9 cellular contexts compared by ENCODE assay signal in the genomic region with DNA sequence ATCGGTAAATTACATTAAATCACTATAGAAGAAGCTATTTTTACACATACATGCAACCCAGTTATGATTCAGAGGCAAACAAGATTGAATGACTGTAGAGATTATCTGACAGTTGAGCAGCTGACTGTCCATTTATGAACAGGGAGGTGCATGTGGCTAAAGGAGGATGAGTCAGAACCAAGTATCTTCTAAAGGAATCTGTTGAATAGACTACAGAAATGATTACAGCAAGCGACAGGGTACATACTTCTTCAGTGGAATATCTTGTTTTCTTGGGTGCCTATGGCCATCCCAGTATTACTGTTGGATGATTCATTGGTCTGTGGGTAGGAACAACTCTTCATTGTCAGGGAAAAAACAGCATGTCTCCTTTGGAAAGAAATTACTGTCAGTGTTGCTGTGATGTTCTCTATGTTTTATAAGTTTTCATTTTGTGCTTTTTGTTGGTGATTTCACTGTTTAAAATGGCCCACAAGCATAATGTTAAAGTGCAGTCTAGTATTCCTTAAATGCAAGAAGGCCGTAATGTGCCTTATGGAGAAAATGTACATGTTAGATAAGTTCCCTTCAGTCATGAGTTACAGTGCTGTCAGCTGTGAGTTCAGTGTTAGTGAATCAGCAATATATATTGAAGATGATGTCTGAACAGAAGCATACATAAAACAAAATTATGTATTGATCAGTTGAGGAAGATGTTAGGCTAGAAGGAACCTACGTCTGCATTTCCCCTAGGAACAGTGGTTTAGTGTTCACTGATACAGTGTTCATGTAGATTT. TPM values are rescaled to one million over a fixed set of nuclear protein-coding genes. Genes with fewer than 3 reads are reported as not detected.
DNase-seq lines count a peak whose midpoint lies in the region; ATAC-seq and TF ChIP-seq lines count a peak whose summit lies in the region.
"Had no signal": no experiment of that assay in that cellular context is flagged by ENCODE, and none has a peak within 500 bp of the region (broad histone marks: within the 10 kb centered on the region; RNA-seq: fewer than 3 reads in every experiment).

No MANE protein-coding gene starts in this region.

- H3K27me3 ChIP-seq in brain microvascular endothelial cell (replicated peaks) (no peaks in the 10 kb centered on the region), body of pancreas (no peaks in the 10 kb centered on the region)

- TF ChIP-seq POLR2A in body of pancreas (IDR thresholded peaks at IDR 0.05): no peak

- H3K4me3 ChIP-seq in brain microvascular endothelial cell (ENCODE audit: low read depth, low read length) (no peak overlapping the region), body of pancreas (no peak overlapping the region)

- ATAC-seq in GM18498 (IDR thresholded peaks at IDR 0.05; ENCODE audit: unreplicated experiment) (peak; percentile 45), HG02840 (IDR thresholded peaks at IDR 0.05; ENCODE audit: low FRiP score, unreplicated experiment) (no peak), body of pancreas (no peak)

- WGBS in body of pancreas, 2 donors: 91 to 93% methylated on average over 4 of the region's 4 CpGs

- H3K27ac ChIP-seq in brain microvascular endothelial cell: peak overlapping the region; percentile 77
- H3K27ac ChIP-seq in body of pancreas: no peak overlapping the region
- H3K27ac ChIP-seq: KMS-11 had no signal

- peaks cover 7% of the 10 kb centered on the region for H3K4me1 ChIP-seq in body of pancreas

- H3K9me3 ChIP-seq in body of pancreas: no peaks in the 10 kb centered on the region

- in situ Hi-C loops in brain microvascular endothelial cell (cut with HindIII; ENCODE audit: low pct_ligation_motif_present, low sequenced_read_pairs): no loop called here

- TF ChIP-seq CTCF in brain microvascular endothelial cell (IDR thresholded peaks at IDR 0.05; ENCODE audit: low read depth, low read length, missing control alignments): no peak
- TF ChIP-seq CTCF in body of pancreas (IDR thresholded peaks at IDR 0.05): no peak

- H3K36me3 ChIP-seq in brain microvascular endothelial cell (replicated peaks) (no peaks in the 10 kb centered on the region), body of pancreas (replicated peaks in 1 of 2; ENCODE audit: insufficient read depth in 1 of 2, low read depth in 2 of 2) (no peaks in the 10 kb centered on the region)

- intact Hi-C loops in body of pancreas (cut with DNase I): no loop called here

- DNase-seq in Kasumi-1 (lab: John Stamatoyannopoulos, UW) (peak; percentile 32 to 36), brain microvascular endothelial cell (peak; percentile 96), pons (ENCODE audit: low spot score) (peak; percentile 48), NCI-H2029 (lab: John Stamatoyannopoulos, UW) (no peak), body of pancreas (no peak), DMS153 treated with DMSO at 0.1 percent for 48 hours (lab: John Stamatoyannopoulos, UW; ENCODE audit: unreplicated experiment) (no peak)

RNA-seq across cellular contexts. Expression of a gene that starts 27.0 kb away (rescaled TPM):
- 10 to 100 TPM; 28.0 to 41.9 TPM for total RNA-seq in body of pancreas

RNA-seq across cellular contexts. Expression of a gene that starts 53.8 kb away (rescaled TPM):
- total RNA-seq in body of pancreas: 10 to 100 TPM in 1 of 2 donors, 1 to 10 TPM in 1; 7.8 to 18.5 TPM

Comparison
In these comparisons a context has a peak if more than half of its experiments do, and no peak if none do; other contexts are left out.
1. DNase-seq: peak in Kasumi-1 (2 of 2), brain microvascular endothelial cell (single experiment) and pons (single experiment); none in NCI-H2029 (single experiment), body of pancreas (0 of 4) and DMS153 treated with DMSO at 0.1 percent for 48 hours (single experiment).